Comparison of ENCODE assay signal across 8 cellular contexts in genomic region chr6:157235600-157236039, GRCh38.
DNase-seq lines count a peak whose midpoint lies in the region; ATAC-seq, FAIRE-seq and TF ChIP-seq lines count a peak whose summit lies in the region.

No MANE protein-coding gene starts in this region.

- peak; percentile 29; the same call in 1 of the 2 replicates for TF ChIP-seq CTCF in GM12875 (IDR thresholded peaks at IDR 0.05; ENCODE audit: borderline replicate concordance, insufficient read depth, low read depth, low read length)
- TF ChIP-seq CTCF in gastroesophageal sphincter (IDR thresholded peaks at IDR 0.05) = peak in 3 of 4 experiments; percentile 72 to 83 (median 78)
- TF ChIP-seq CTCF in nephron (IDR thresholded peaks at IDR 0.05; ENCODE audit: unreplicated experiment in 3 of 3) = peak; percentile 42 to 66 (median 64)
- peak; percentile 68 to 79 for TF ChIP-seq CTCF in tibial artery (IDR thresholded peaks at IDR 0.05)

- no peaks in the 10 kb centered on the region for H3K9me3 Mint-ChIP-seq in activated naive CD4-positive, alpha-beta T cell treated with anti-CD3 and anti-CD28 coated beads, Interleukin-2, amount 50 U/mL, for 24 hours
- H3K9me3 Mint-ChIP-seq in nephron = peaks cover 3% of the 10 kb centered on the region

- peak; percentile 12 for DNase-seq in NCI-H2227 treated with DMSO at 0.1 percent for 48 hours (lab: John Stamatoyannopoulos, UW)
- DNase-seq in tibial artery = peak; percentile 70 to 89
- no peak for DNase-seq in NK-92 treated with Interleukin-12 subunit alpha and Interleukin-12 subunit beta, amount 100 ng/mL, for 24 hours (lab: John Stamatoyannopoulos, UW)
- no peak for DNase-seq in HTR-8/SVneo (ENCODE audit: insufficient read length, low spot score)

- H3K9me3 ChIP-seq in gastroesophageal sphincter (no peaks in the 10 kb centered on the region), tibial artery (no peaks in the 10 kb centered on the region)

- intact Hi-C loops in tibial artery (cut with DNase I; ENCODE audit: low total_unique reads) = loop anchor here (5.0 kb wide), 1 partner anchor 37 kb away; no protein-coding TSS in a partner anchor

- H3K4me1 Mint-ChIP-seq in activated naive CD4-positive, alpha-beta T cell treated with anti-CD3 and anti-CD28 coated beads, Interleukin-2, amount 50 U/mL, for 24 hours = peaks cover 18% of the 10 kb centered on the region
- peaks cover 43% of the 10 kb centered on the region for H3K4me1 Mint-ChIP-seq in nephron

- no peaks in the 10 kb centered on the region for H3K36me3 Mint-ChIP-seq in activated naive CD4-positive, alpha-beta T cell treated with anti-CD3 and anti-CD28 coated beads, Interleukin-2, amount 50 U/mL, for 24 hours
- no peaks in the 10 kb centered on the region for H3K36me3 Mint-ChIP-seq in nephron (ENCODE audit: low read depth)

- no peaks in the 10 kb centered on the region for H3K27me3 ChIP-seq in gastroesophageal sphincter
- no peaks in the 10 kb centered on the region for H3K27me3 ChIP-seq in tibial artery

- TF ChIP-seq POLR2A in gastroesophageal sphincter (IDR thresholded peaks at IDR 0.05) = peak in 1 of 2 donors; percentile 30

- FAIRE-seq in HTR-8/SVneo (lab: Jason Lieb, UNC) = no peak

- ATAC-seq in gastroesophageal sphincter = peak; percentile 80

- H3K4me1 ChIP-seq in gastroesophageal sphincter (peaks cover 0 to 41% (median 14%) of the 10 kb centered on the region in 3 donors), tibial artery (peaks cover 3 to 58% (median 31%) of the 10 kb centered on the region in 4 donors)

- H3K27me3 Mint-ChIP-seq in activated naive CD4-positive, alpha-beta T cell treated with anti-CD3 and anti-CD28 coated beads, Interleukin-2, amount 50 U/mL, for 24 hours = peaks cover 20% of the 10 kb centered on the region
- peaks cover 86% of the 10 kb centered on the region for H3K27me3 Mint-ChIP-seq in nephron (ENCODE audit: low read depth)

- H3K27ac Mint-ChIP-seq in activated naive CD4-positive, alpha-beta T cell treated with anti-CD3 and anti-CD28 coated beads, Interleukin-2, amount 50 U/mL, for 24 hours = peak overlapping the region; percentile 23
- H3K27ac Mint-ChIP-seq in nephron = peak overlapping the region in 1 of 3 experiments; percentile 70

- H3K36me3 ChIP-seq in gastroesophageal sphincter = no peaks in the 10 kb centered on the region
- H3K36me3 ChIP-seq in tibial artery = no peaks in the 10 kb centered on the region

- H3K27ac ChIP-seq in gastroesophageal sphincter (peak overlapping the region; percentile 64 to 95 (median 87)), tibial artery (peak overlapping the region; percentile 94 to 99)

- H3K4me3 Mint-ChIP-seq in activated naive CD4-positive, alpha-beta T cell treated with anti-CD3 and anti-CD28 coated beads, Interleukin-2, amount 50 U/mL, for 24 hours = peak overlapping the region; percentile 94
- peak overlapping the region; percentile 83 to 93 (median 87) for H3K4me3 Mint-ChIP-seq in nephron

- no peak overlapping the region for H3K4me3 ChIP-seq in GM12875 (ENCODE audit: low read depth, low read length)
- peak overlapping the region; percentile 30 to 60 for H3K4me3 ChIP-seq in gastroesophageal sphincter
- peak overlapping the region; percentile 58 to 62 for H3K4me3 ChIP-seq in tibial artery

- 0% methylated on average over 2 to 4 of the region's 28 CpGs for WGBS in gastroesophageal sphincter (ENCODE audit: low coverage in 1 of 2), 2 donors

- TF ChIP-seq EP300 in gastroesophageal sphincter (IDR thresholded peaks at IDR 0.05) = no peak

Comparison
In these comparisons a context has a peak if more than half of its experiments do, and no peak if none do; other contexts are left out.
1. DNase-seq: peak in NCI-H2227 treated with DMSO at 0.1 percent for 48 hours (single experiment) and tibial artery (2 of 2); none in NK-92 treated with Interleukin-12 subunit alpha and Interleukin-12 subunit beta, amount 100 ng/mL, for 24 hours (single experiment) and HTR-8/SVneo (single experiment).
2. Peak in every context shown above with its lines, with median percentiles within 50 percentile points of each other: CTCF ChIP-seq.